ENCODE assay signal across 13 cellular contexts in the genomic region with DNA sequence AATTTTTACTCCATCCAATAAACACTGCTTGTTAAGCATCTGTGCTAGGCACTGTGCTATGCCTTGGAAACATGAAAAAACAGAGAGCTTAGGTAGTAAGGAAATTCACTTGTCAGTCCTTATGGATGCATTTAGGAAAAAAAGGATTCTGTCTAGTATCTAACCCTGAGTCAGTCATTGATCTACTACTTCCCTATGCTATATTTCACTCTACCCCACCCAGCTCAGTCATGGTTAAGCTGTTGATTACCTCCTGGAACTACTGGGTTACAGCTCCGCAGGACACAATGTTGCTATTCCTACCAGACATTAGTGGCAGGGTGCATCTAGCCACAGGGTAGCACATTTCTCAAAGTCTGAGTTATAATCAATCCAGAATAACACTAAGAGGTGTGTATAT. TPM values are rescaled to one million over a fixed set of nuclear protein-coding genes. Genes with fewer than 3 reads are reported as not detected.
DNase-seq lines count a peak whose midpoint lies in the region; TF ChIP-seq lines count a peak whose summit lies in the region.
"Had no signal": no experiment of that assay in that cellular context is flagged by ENCODE, and none has a peak within 500 bp of the region (broad histone marks: within the 10 kb centered on the region; RNA-seq: fewer than 3 reads in every experiment).

No MANE protein-coding gene starts in this region.

- peaks cover 59% of the 10 kb centered on the region for H3F3A ChIP-seq in GM23248 (ENCODE audit: insufficient read depth)

- H3K9me3 Mint-ChIP-seq in MCF 10A (ENCODE audit: unreplicated experiment) (no peaks in the 10 kb centered on the region), immature natural killer cell (no peaks in the 10 kb centered on the region)

- peaks cover 63% of the 10 kb centered on the region for H3K4me1 ChIP-seq in ACC112 (ENCODE audit: control insufficient read depth, insufficient read depth, low read length, unreplicated experiment)
- peaks cover 67% of the 10 kb centered on the region for H3K4me1 ChIP-seq in GM23248 (ENCODE audit: insufficient read depth)
- peaks cover 34% of the 10 kb centered on the region for H3K4me1 ChIP-seq in mesodermal cell (ENCODE audit: control insufficient read depth, insufficient read depth, low read length, poor library complexity, severe bottlenecking)

- peaks cover 20% of the 10 kb centered on the region for H3K79me2 ChIP-seq in ACC112 (ENCODE audit: control insufficient read depth, insufficient read depth, low read length, unreplicated experiment)
- peaks cover 14% of the 10 kb centered on the region for H3K79me2 ChIP-seq in GM23248 (ENCODE audit: insufficient read depth)

- H3K27me3 Mint-ChIP-seq in MCF 10A (ENCODE audit: insufficient read depth, unreplicated experiment): no peaks in the 10 kb centered on the region
- peaks cover 2 to 16% (median 10%) of the 10 kb centered on the region in 3 donors for H3K27me3 Mint-ChIP-seq in immature natural killer cell (ENCODE audit: low read depth in 3 of 3)
- H3K27me3 Mint-ChIP-seq: progenitor cell of endocrine pancreas had no signal

- BruUV-seq in MCF 10A (replicated peaks; lab: Mats Ljungman, UMichigan): no TSS peak

- in situ Hi-C loops in GM23248 (cut with MboI): no loop called here

- POLR2A ChIA-PET in MCF 10A (lab: Yijun Ruan, JAX): interaction anchor here (0.7 to 2.0 kb wide), 11 partner anchors 11 to 184 kb away, joined by 3 to 11 read pairs (median 5); a partner anchor contains a TSS

- peak; percentile 22 for DNase-seq in GM23248
- DNase-seq in MCF 10A (ENCODE audit: unreplicated experiment): no peak
- no peak for DNase-seq in hepatic stellate cell (ENCODE audit: low spot score)
- DNase-seq in DMS79 (lab: John Stamatoyannopoulos, UW): no peak
- DNase-seq in immature natural killer cell: no peak
- DNase-seq: dorsolateral prefrontal cortex, NCI-H1048 had no signal

- H3K4me3 ChIP-seq in ACC112 (ENCODE audit: low read depth, low read length) (peak overlapping the region; percentile 17; the same call in 1 of the 2 replicates), GM23248 (peak overlapping the region; percentile 17; the same call in 1 of the 2 replicates), mesodermal cell (ENCODE audit: extremely low read depth, insufficient read depth, low read length, poor library complexity, severe bottlenecking) (no peak overlapping the region)
- H3K4me3 ChIP-seq: dorsolateral prefrontal cortex, SJCRH30, tibial nerve had no signal

- H3K9me3 ChIP-seq in GM23248 (ENCODE audit: low read depth) (no peaks in the 10 kb centered on the region), mesodermal cell (ENCODE audit: control insufficient read depth, low read length) (no peaks in the 10 kb centered on the region)
- H3K9me3 ChIP-seq: SJCRH30, tibial nerve had no signal

- no peaks in the 10 kb centered on the region for H3K36me3 ChIP-seq in ACC112 (ENCODE audit: insufficient read depth, low read length)
- H3K36me3 ChIP-seq in GM23248 (ENCODE audit: low read depth): no peaks in the 10 kb centered on the region
- no peaks in the 10 kb centered on the region for H3K36me3 ChIP-seq in mesodermal cell (ENCODE audit: control insufficient read depth, insufficient read depth, low read length)
- H3K36me3 ChIP-seq: SJCRH30, tibial nerve had no signal

- CTCF ChIA-PET in MCF 10A (lab: Yijun Ruan, JAX): interaction anchor here (0.6 to 1.5 kb wide), 6 partner anchors 38 to 227 kb away, joined by 3 to 13 read pairs (median 3); no protein-coding TSS in a partner anchor

- no peak overlapping the region for H3K4me3 Mint-ChIP-seq in MCF 10A (ENCODE audit: unreplicated experiment)
- no peak overlapping the region for H3K4me3 Mint-ChIP-seq in immature natural killer cell

- H3K27ac ChIP-seq in ACC112 (ENCODE audit: low read depth, low read length) (peak overlapping the region; percentile 91), GM23248 (peak overlapping the region; percentile 91), mesodermal cell (ENCODE audit: low read depth, low read length, severe bottlenecking) (peak overlapping the region; percentile 95)
- H3K27ac ChIP-seq: C4-2B, dorsolateral prefrontal cortex, SJCRH30 had no signal

- H3K9ac ChIP-seq in GM23248: peak overlapping the region; percentile 59

- H3K4me1 Mint-ChIP-seq in MCF 10A (ENCODE audit: insufficient read depth, unreplicated experiment) (peaks cover 23% of the 10 kb centered on the region), immature natural killer cell (peaks cover 22 to 37% of the 10 kb centered on the region in 2 donors)

- no peaks in the 10 kb centered on the region for H3K27me3 ChIP-seq in ACC112 (ENCODE audit: insufficient read depth, low read length)
- no peaks in the 10 kb centered on the region for H3K27me3 ChIP-seq in GM23248 (replicated peaks; ENCODE audit: insufficient read depth)
- H3K27me3 ChIP-seq: dorsolateral prefrontal cortex, SJCRH30, tibial nerve had no signal

- WGBS in GM23248 (ENCODE audit: low coverage in 1 of 2, low lambda C conversion rate in 2 of 2, missing lambda C conversion rate in 2 of 2), 2 experiments: 64 to 86% methylated on average over 1 of the region's 1 CpG
- WGBS in mesodermal cell (ENCODE audit: insufficient coverage in 2 of 2), 2 experiments: 100% methylated on average over 1 of the region's 1 CpG; no CpG with 5 or more reads in 1 of the 2 experiments

- H3K36me3 Mint-ChIP-seq in MCF 10A (ENCODE audit: insufficient read depth, unreplicated experiment) (no peaks in the 10 kb centered on the region), immature natural killer cell (no peaks in the 10 kb centered on the region)

- H3K4me2 ChIP-seq in GM23248 (ENCODE audit: unreplicated experiment): peak overlapping the region; percentile 66

- TF ChIP-seq CTCF in MCF 10A (IDR thresholded peaks at IDR 0.05; ENCODE audit: unreplicated experiment): no peak

- no peaks in the 10 kb centered on the region for H4K20me1 ChIP-seq in GM23248 (ENCODE audit: insufficient read depth)

- intact Hi-C loops in MCF 10A (cut with micrococcal nuclease): no loop called here

- H2AFZ ChIP-seq in ACC112 (ENCODE audit: low read length, unreplicated experiment): peak overlapping the region; percentile 6
- H2AFZ ChIP-seq in GM23248: 0 out of 2 replicates have a peak overlapping the region, but pooled peaks have one; percentile 7

- peak overlapping the region; percentile 57 for H3K27ac Mint-ChIP-seq in MCF 10A (ENCODE audit: low read depth, unreplicated experiment)
- H3K27ac Mint-ChIP-seq in immature natural killer cell: no peak overlapping the region
- H3K27ac Mint-ChIP-seq: progenitor cell of endocrine pancreas had no signal

- H3K9me2 ChIP-seq in GM23248 (ENCODE audit: insufficient read depth): no peaks in the 10 kb centered on the region

RNA-seq across cellular contexts. Expression of a gene that starts 2.9 kb away (rescaled TPM):
- total RNA-seq in GM23248 (2014; rRNA removed; shearing (Covaris generic)): 42.4 and 43.3 TPM in 2 replicates
- 19.9 and 26.0 TPM in 2 replicates for polyA plus RNA-seq in GM23248 (2016; fragmentation: Nextera tagmentation; extraction: Ambion mirVana)
- total RNA-seq in MCF 10A (2022): 47.4 and 68.0 TPM in 2 replicates
- polyA plus RNA-seq in mesodermal cell (2013, experiment 1 of 2): 31.7 TPM
- polyA plus RNA-seq in mesodermal cell (2013, experiment 2 of 2): 28.4 TPM
- polyA plus RNA-seq in immature natural killer cell: 1 to 10 TPM; 1.9 to 7.6 (median 4.7) TPM
